Comparison of ENCODE assay signal across 17 cellular contexts in genomic region chr5:50401337-50401736, GRCh38. TPM values are rescaled to one million over a fixed set of nuclear protein-coding genes. Genes with fewer than 3 reads are reported as not detected.
DNase-seq lines count a peak whose midpoint lies in the region; ATAC-seq and TF ChIP-seq lines count a peak whose summit lies in the region.
"Had no signal": no experiment of that assay in that cellular context is flagged by ENCODE, and none has a peak within 500 bp of the region (broad histone marks: within the 10 kb centered on the region; RNA-seq: fewer than 3 reads in every experiment).

No MANE protein-coding gene starts in this region.

- no peak for TF ChIP-seq POLR2A in heart left ventricle (IDR thresholded peaks at IDR 0.05)

- H3K27ac ChIP-seq in heart left ventricle (no peak overlapping the region), neutrophil (peak overlapping the region; percentile 31)
- H3K27ac ChIP-seq: 22Rv1; A549; BLaER1 treated with 17β-estradiol and CSF1 and Interleukin-3, amounts not matched to agents 10 nM and 100 nM had no signal

- 51 to 59% (median 58%) methylated on average over 3 of the region's 3 CpGs for WGBS in heart left ventricle, 4 donors

- H3K27me3 ChIP-seq in heart left ventricle = no peaks in the 10 kb centered on the region
- no peaks in the 10 kb centered on the region for H3K27me3 ChIP-seq in neutrophil
- H3K27me3 ChIP-seq: BLaER1 treated with 17β-estradiol and CSF1 and Interleukin-3, amounts not matched to agents 10 nM and 100 nM had no signal

- H3K4me1 ChIP-seq in heart left ventricle (no peaks in the 10 kb centered on the region), neutrophil (ENCODE audit: control insufficient read depth in 1 of 2, insufficient read depth in 1 of 2, low read depth in 1 of 2, low read length in 1 of 2) (peaks cover under 1 to 1% of the 10 kb centered on the region in 2 experiments)
- H3K4me1 ChIP-seq: A549; BLaER1 treated with 17β-estradiol and CSF1 and Interleukin-3, amounts not matched to agents 10 nM and 100 nM; Caco-2 had no signal

- H3K36me3 ChIP-seq in heart left ventricle (peaks cover 0 to 7% (median 0%) of the 10 kb centered on the region in 9 donors), neutrophil (peaks cover 79% of the 10 kb centered on the region)

- ATAC-seq in Right ventricle myocardium inferior (peak; percentile 37), heart left ventricle (no peak), HG03565 (IDR thresholded peaks at IDR 0.05; ENCODE audit: unreplicated experiment) (no peak), HG03196 (IDR thresholded peaks at IDR 0.05; ENCODE audit: unreplicated experiment) (no peak)
- ATAC-seq: A549, GM23338 had no signal

- intact Hi-C loops in Right ventricle myocardium inferior (cut with DNase I) (no loop called here), heart left ventricle (cut with DNase I) (no loop called here)

- H3K9me3 ChIP-seq in heart left ventricle = no peaks in the 10 kb centered on the region
- H3K9me3 ChIP-seq in neutrophil = no peaks in the 10 kb centered on the region
- H3K9me3 ChIP-seq: A549; BLaER1 treated with 17β-estradiol and CSF1 and Interleukin-3, amounts not matched to agents 10 nM and 100 nM; Caco-2 had no signal

- DNase-seq in Right ventricle myocardium inferior (ENCODE audit: missing footprints) (no peak), heart left ventricle (no peak), fibroblast of peridontal ligament (ENCODE audit: extremely low read depth) (peak; percentile 2), GM19238 (ENCODE audit: insufficient read length, low spot score) (no peak)
- DNase-seq: Caco-2, DMS153, DMS79, GDM1, HCEC 1CT, IMR-90 had no signal

- TF ChIP-seq CTCF in heart left ventricle (IDR thresholded peaks at IDR 0.05) = no peak
- TF ChIP-seq CTCF in neutrophil (IDR thresholded peaks at IDR 0.05) = no peak

- no peak overlapping the region for H3K4me3 ChIP-seq in heart left ventricle
- no peak overlapping the region for H3K4me3 ChIP-seq in neutrophil (ENCODE audit: low read depth in 1 of 2, low read length in 1 of 2)
- H3K4me3 ChIP-seq: A549; BLaER1 treated with 17β-estradiol and CSF1 and Interleukin-3, amounts not matched to agents 10 nM and 100 nM; GM23338 had no signal

RNA-seq across cellular contexts. Expression of gene EMB, which starts 39.8 kb away (rescaled TPM):
- total RNA-seq in Right ventricle myocardium inferior (15.4 TPM), heart left ventricle (10 to 100 TPM in 7 of 9 donors, 1 to 10 TPM in 2; 4.2 to 44.6 (median 11.6) TPM)
- 1 to 10 TPM in 1 of 2 donors, under 1 TPM in 1; 0.94 to 1.4 TPM for polyA plus RNA-seq in heart left ventricle
